10 cellular contexts compared by ENCODE assay signal in genomic region chr2:102620367-102620766, GRCh38. TPM values are rescaled to one million over a fixed set of nuclear protein-coding genes. Genes with fewer than 3 reads are reported as not detected.
DNase-seq lines count a peak whose midpoint lies in the region; ATAC-seq lines count a peak whose summit lies in the region.
"Had no signal": no experiment of that assay in that cellular context is flagged by ENCODE, and none has a peak within 500 bp of the region (broad histone marks: within the 10 kb centered on the region; RNA-seq: fewer than 3 reads in every experiment).

No MANE protein-coding gene starts in this region.

- no peak overlapping the region for H3K9ac ChIP-seq in iPS-18a (ENCODE audit: low read length)
- H3K9ac ChIP-seq in skeletal muscle tissue (ENCODE audit: low read depth in 1 of 3, low read length in 3 of 3): peak overlapping the region in 2 of 3 donors; percentile 67 to 81

- peaks cover 7% of the 10 kb centered on the region for H3K4me1 Mint-ChIP-seq in T-helper 2 cell treated with Interferon-gamma antibody and Interleukin-4, amounts not matched to agents 5 μg/mL and 100 μg/mL, for 36 hours (ENCODE audit: low read depth)

- H3K4me3 ChIP-seq in iPS-18a (ENCODE audit: low read length) (peak overlapping the region; percentile 38), skeletal muscle tissue (ENCODE audit: low read length in 3 of 3) (peak overlapping the region; percentile 71 to 77 (median 76))

- in situ Hi-C loops in KBM-7 (cut with MboI; ENCODE audit: low pct_unique_long_range_greater_than_20kb, low sequenced_read_pairs): no loop called here

- no peak for ATAC-seq in HG03520 (IDR thresholded peaks at IDR 0.05; ENCODE audit: unreplicated experiment)
- ATAC-seq: activated CD8-positive, alpha-beta memory T cell treated with anti-CD3 and anti-CD28 coated beads, Interleukin-2, amount 10 ng/mL, durations not matched to agents 7 days and 5 days; Right ventricle myocardium inferior had no signal

- H3K4me3 Mint-ChIP-seq in T-helper 2 cell treated with Interferon-gamma antibody and Interleukin-4, amounts not matched to agents 5 μg/mL and 100 μg/mL, for 36 hours: peak overlapping the region; percentile 35
- H3K4me3 Mint-ChIP-seq: activated CD8-positive, alpha-beta memory T cell treated with anti-CD3 and anti-CD28 coated beads, Interleukin-2, amount 10 ng/mL, durations not matched to agents 7 days and 5 days had no signal

- no peak overlapping the region for H3K27ac ChIP-seq in iPS-18a (ENCODE audit: low read length)
- no peak overlapping the region for H3K27ac ChIP-seq in skeletal muscle tissue (ENCODE audit: low read depth, low read length)

- H3K27ac Mint-ChIP-seq in T-helper 2 cell treated with Interferon-gamma antibody and Interleukin-4, amounts not matched to agents 5 μg/mL and 100 μg/mL, for 36 hours: no peak overlapping the region
- H3K27ac Mint-ChIP-seq: activated CD8-positive, alpha-beta memory T cell treated with anti-CD3 and anti-CD28 coated beads, Interleukin-2, amount 10 ng/mL, durations not matched to agents 7 days and 5 days had no signal

- no peaks in the 10 kb centered on the region for H3K9me3 Mint-ChIP-seq in T-helper 2 cell treated with Interferon-gamma antibody and Interleukin-4, amounts not matched to agents 5 μg/mL and 100 μg/mL, for 36 hours

- no peaks in the 10 kb centered on the region for H3K36me3 ChIP-seq in iPS-18a (ENCODE audit: control insufficient read depth, low read depth, low read length)
- no peaks in the 10 kb centered on the region for H3K36me3 ChIP-seq in skeletal muscle tissue (ENCODE audit: control insufficient read depth in 3 of 3, insufficient read depth in 3 of 3, low read length in 3 of 3)

- H3K36me3 Mint-ChIP-seq in T-helper 2 cell treated with Interferon-gamma antibody and Interleukin-4, amounts not matched to agents 5 μg/mL and 100 μg/mL, for 36 hours (ENCODE audit: low read depth): no peaks in the 10 kb centered on the region
- H3K36me3 Mint-ChIP-seq: activated CD8-positive, alpha-beta memory T cell treated with anti-CD3 and anti-CD28 coated beads, Interleukin-2, amount 10 ng/mL, durations not matched to agents 7 days and 5 days had no signal

- DNase-seq in T-helper 2 cell treated with Interferon-gamma antibody and Interleukin-4, amounts not matched to agents 5 μg/mL and 100 μg/mL, for 36 hours (ENCODE audit: low spot score): no peak
- DNase-seq in T-helper 2 cell (no peak), NCI-H526 (lab: John Stamatoyannopoulos, UW) (peak; percentile 19 to 68), middle frontal gyrus (ENCODE audit: extremely low spot score, low spot score) (no peak), KBM-7 (no peak)
- DNase-seq: activated CD8-positive, alpha-beta memory T cell treated with anti-CD3 and anti-CD28 coated beads, Interleukin-2, amount 10 ng/mL, durations not matched to agents 7 days and 5 days had no signal

- H3K27me3 ChIP-seq in iPS-18a (ENCODE audit: control insufficient read depth, insufficient read depth, low read length) (peaks cover 62% of the 10 kb centered on the region), skeletal muscle tissue (ENCODE audit: control insufficient read depth in 3 of 3, insufficient read depth in 3 of 3, low read length in 3 of 3) (peaks cover 7 to 11% (median 9%) of the 10 kb centered on the region in 3 donors)

- H3K9me3 ChIP-seq in iPS-18a (ENCODE audit: control insufficient read depth, low read depth, low read length): no peaks in the 10 kb centered on the region
- no peaks in the 10 kb centered on the region for H3K9me3 ChIP-seq in skeletal muscle tissue (ENCODE audit: control insufficient read depth in 3 of 3, low read length in 3 of 3)

- H3K4me1 ChIP-seq in iPS-18a (ENCODE audit: control insufficient read depth, low read depth, low read length): peaks cover 5% of the 10 kb centered on the region
- peaks cover 4 to 28% (median 10%) of the 10 kb centered on the region in 3 donors for H3K4me1 ChIP-seq in skeletal muscle tissue (ENCODE audit: control insufficient read depth in 3 of 3, insufficient read depth in 3 of 3, low read length in 3 of 3)

- peaks cover 62% of the 10 kb centered on the region for H3K27me3 Mint-ChIP-seq in T-helper 2 cell treated with Interferon-gamma antibody and Interleukin-4, amounts not matched to agents 5 μg/mL and 100 μg/mL, for 36 hours (ENCODE audit: low read depth)

RNA-seq across cellular contexts. Expression of gene SLC9A2, which starts 1.0 kb away (rescaled TPM):
- total RNA-seq in skeletal muscle tissue: 2.1 TPM
- total RNA-seq: activated CD8-positive, alpha-beta memory T cell treated with anti-CD3 and anti-CD28 coated beads, Interleukin-2, amount 10 ng/mL, durations not matched to agents 7 days and 5 days had no signal

Comparison
In these comparisons a context has a peak if more than half of its experiments do, and no peak if none do; other contexts are left out.
1. DNase-seq: peak in NCI-H526 (2 of 2); none in T-helper 2 cell treated with Interferon-gamma antibody and Interleukin-4, amounts not matched to agents 5 μg/mL and 100 μg/mL, for 36 hours (single experiment), T-helper 2 cell (0 of 5), middle frontal gyrus (single experiment) and KBM-7 (single experiment).